Comparison of ENCODE assay signal across 21 cellular contexts in genomic region chr1:6288674-6289073, GRCh38. TPM values are rescaled to one million over a fixed set of nuclear protein-coding genes. Genes with fewer than 3 reads are reported as not detected.
DNase-seq lines count a peak whose midpoint lies in the region; ATAC-seq, FAIRE-seq and TF ChIP-seq lines count a peak whose summit lies in the region.
"Had no signal": no experiment of that assay in that cellular context is flagged by ENCODE, and none has a peak within 500 bp of the region (broad histone marks: within the 10 kb centered on the region; RNA-seq: fewer than 3 reads in every experiment).

No MANE protein-coding gene starts in this region.

- TF ChIP-seq CTCF in HepG2 (CRISPR knock-in tag; IDR thresholded peaks at IDR 0.05): no peak
- TF ChIP-seq CTCF in right lobe of liver (IDR thresholded peaks at IDR 0.05): no peak
- no peak for TF ChIP-seq CTCF in ovary (IDR thresholded peaks at IDR 0.05)
- no peak for TF ChIP-seq CTCF in Caco-2 (IDR thresholded peaks at IDR 0.05; ENCODE audit: insufficient read depth in 1 of 2, low read depth in 1 of 2, low read length in 1 of 2, severe bottlenecking in 1 of 2, unreplicated experiment in 1 of 2)

- 94% methylated on average over 5 of the region's 11 CpGs for WGBS in HepG2 (ENCODE audit: low lambda C conversion rate)
- WGBS in right lobe of liver (ENCODE audit: insufficient coverage, low coverage, low lambda C conversion rate, missing lambda C conversion rate): 82% methylated on average over 8 of the region's 11 CpGs
- 84 to 89% (median 84%) methylated on average over 11 of the region's 11 CpGs for WGBS in ovary, 3 donors

- peaks cover 6% of the 10 kb centered on the region for H3K36me3 Mint-ChIP-seq in effector memory CD8-positive, alpha-beta T cell (ENCODE audit: insufficient read depth)
- peaks cover 32% of the 10 kb centered on the region for H3K36me3 Mint-ChIP-seq in Caco-2 (ENCODE audit: insufficient read depth, unreplicated experiment)
- H3K36me3 Mint-ChIP-seq in CD4-positive, alpha-beta memory T cell: peaks cover 4 to 6% of the 10 kb centered on the region in 2 donors

- peaks cover 2 to 13% of the 10 kb centered on the region in 2 donors for H3K4me1 Mint-ChIP-seq in effector memory CD8-positive, alpha-beta T cell (ENCODE audit: low read depth in 2 of 2)
- no peaks in the 10 kb centered on the region for H3K4me1 Mint-ChIP-seq in Caco-2 (ENCODE audit: low read depth, unreplicated experiment)
- H3K4me1 Mint-ChIP-seq in CD4-positive, alpha-beta memory T cell: no peaks in the 10 kb centered on the region

- H3K9me3 ChIP-seq in HepG2 (ENCODE audit: low read length) (no peaks in the 10 kb centered on the region), right lobe of liver (no peaks in the 10 kb centered on the region), ovary (no peaks in the 10 kb centered on the region), Caco-2 (no peaks in the 10 kb centered on the region)
- H3K9me3 ChIP-seq in CD4-positive, alpha-beta memory T cell (ENCODE audit: control insufficient read depth in 1 of 2, low read length in 2 of 2): no peaks in the 10 kb centered on the region

- no peaks in the 10 kb centered on the region for H3K27me3 Mint-ChIP-seq in effector memory CD8-positive, alpha-beta T cell
- H3K27me3 Mint-ChIP-seq in Caco-2 (ENCODE audit: insufficient read depth, unreplicated experiment): no peaks in the 10 kb centered on the region
- no peaks in the 10 kb centered on the region for H3K27me3 Mint-ChIP-seq in CD4-positive, alpha-beta memory T cell

- no peak for FAIRE-seq in HepG2 (lab: Jason Lieb, UNC)
- FAIRE-seq: D721Med had no signal

- ATAC-seq in HepG2 (no peak), right lobe of liver (no peak), HG03439 (IDR thresholded peaks at IDR 0.05; ENCODE audit: unreplicated experiment) (no peak), GM18511 (IDR thresholded peaks at IDR 0.05; ENCODE audit: unreplicated experiment) (no peak)
- ATAC-seq in effector memory CD8-positive, alpha-beta T cell (replicated peaks): no peak
- ATAC-seq: K562 had no signal

- H3K9me3 Mint-ChIP-seq in effector memory CD8-positive, alpha-beta T cell: no peaks in the 10 kb centered on the region
- H3K9me3 Mint-ChIP-seq in Caco-2 (ENCODE audit: unreplicated experiment): no peaks in the 10 kb centered on the region
- H3K9me3 Mint-ChIP-seq in CD4-positive, alpha-beta memory T cell: no peaks in the 10 kb centered on the region

- no peak for TF ChIP-seq RAD21 in HepG2 (CRISPR knock-in tag; IDR thresholded peaks at IDR 0.05)

- H3K4me2 ChIP-seq in HepG2 (ENCODE audit: low read depth, low read length): no peak overlapping the region

- H3K27ac Mint-ChIP-seq in effector memory CD8-positive, alpha-beta T cell: peak overlapping the region; percentile 69 to 82
- H3K27ac Mint-ChIP-seq in Caco-2 (ENCODE audit: unreplicated experiment): no peak overlapping the region
- no peak overlapping the region for H3K27ac Mint-ChIP-seq in CD4-positive, alpha-beta memory T cell

- TF ChIP-seq EP300 in HepG2 (IDR thresholded peaks at IDR 0.05; ENCODE audit: low read depth in 2 of 2, low read length in 2 of 2) (no peak), HepG2 (CRISPR knock-in tag; IDR thresholded peaks at IDR 0.05; ENCODE audit: borderline replicate concordance) (no peak), ovary (IDR thresholded peaks at IDR 0.05) (no peak)

- no peak for TF ChIP-seq POLR2A in HepG2 (IDR thresholded peaks at IDR 0.05; ENCODE audit: insufficient read depth in 1 of 2, low read depth in 2 of 2, low read length in 2 of 2)
- TF ChIP-seq POLR2A in right lobe of liver (IDR thresholded peaks at IDR 0.05): no peak
- no peak for TF ChIP-seq POLR2A in ovary (IDR thresholded peaks at IDR 0.05)

- POLR2A ChIA-PET in HepG2 (lab: Yijun Ruan, JAX): no interaction called here
- POLR2A ChIA-PET in Caco-2 (lab: Charles Lee): no interaction called here
- POLR2A ChIA-PET in CD4-positive, alpha-beta memory T cell (lab: Charles Lee; ENCODE audit: partially characterized antibody): no interaction called here

- intact Hi-C loops in HepG2 (cut with micrococcal nuclease; ENCODE audit: unreplicated experiment): no loop called here
- intact Hi-C loops in right lobe of liver (cut with DNase I): no loop called here
- intact Hi-C loops in ovary (cut with DNase I): no loop called here
- intact Hi-C loops in Caco-2 (cut with micrococcal nuclease; ENCODE audit: unreplicated experiment): no loop called here
- intact Hi-C loops in CD4-positive, alpha-beta memory T cell (cut with micrococcal nuclease): no loop called here

- H3K27ac ChIP-seq in HepG2 (ENCODE audit: extremely low read length, insufficient read depth, low read length) (no peak overlapping the region), right lobe of liver (no peak overlapping the region), ovary (peak overlapping the region; percentile 59 to 95)
- H3K27ac ChIP-seq in CD4-positive, alpha-beta memory T cell (ENCODE audit: low read depth, low read length): no peak overlapping the region
- H3K27ac ChIP-seq: 22Rv1 had no signal

- in situ Hi-C loops in HepG2 (cut with HindIII; ENCODE audit: extremely low pct_ligation_motif_present, low pct_unique_long_range_greater_than_20kb): no loop called here

- no peak overlapping the region for H3K4me3 Mint-ChIP-seq in effector memory CD8-positive, alpha-beta T cell
- H3K4me3 Mint-ChIP-seq in Caco-2 (ENCODE audit: unreplicated experiment): no peak overlapping the region
- H3K4me3 Mint-ChIP-seq in CD4-positive, alpha-beta memory T cell: no peak overlapping the region

- H3K27me3 ChIP-seq in HepG2 (ENCODE audit: control insufficient read depth in 1 of 2, insufficient read depth in 2 of 2, low read length in 2 of 2): no peaks in the 10 kb centered on the region
- no peaks in the 10 kb centered on the region for H3K27me3 ChIP-seq in right lobe of liver
- H3K27me3 ChIP-seq in ovary: no peaks in the 10 kb centered on the region
- no peaks in the 10 kb centered on the region for H3K27me3 ChIP-seq in Caco-2 (replicated peaks; ENCODE audit: control insufficient read depth, insufficient read depth, low read length)
- no peaks in the 10 kb centered on the region for H3K27me3 ChIP-seq in CD4-positive, alpha-beta memory T cell (ENCODE audit: insufficient read depth, low read length)

- CTCF ChIA-PET in HepG2 (lab: Yijun Ruan, JAX; ENCODE audit: low intra/inter-chr PET ratio, low total read pairs) (no interaction called here), Caco-2 (lab: Charles Lee) (no interaction called here)
- CTCF ChIA-PET in CD4-positive, alpha-beta memory T cell (lab: Charles Lee; ENCODE audit: partially characterized antibody): no interaction called here

- H2AFZ ChIP-seq in HepG2 (ENCODE audit: low read length): no peak overlapping the region

- DNase-seq in HepG2 (ENCODE audit: low spot score): no peak
- no peak for DNase-seq in right lobe of liver
- no peak for DNase-seq in effector memory CD8-positive, alpha-beta T cell
- DNase-seq in ovary: peak in 1 of 5 donors; percentile 33
- DNase-seq in Caco-2: no peak
- no peak for DNase-seq in CD4-positive, alpha-beta memory T cell
- DNase-seq: ACHN, C1 segment of cervical spinal cord, EL, GF-D8, H7, NCI-H1092 treated with DMSO at 0.1 percent for 48 hours, NCI-H1436 treated with DMSO at 0.1 percent for 48 hours, NCI-H1930, NCI-H2227 treated with DMSO at 0.1 percent for 48 hours, NCI-H510A had no signal

- no peak overlapping the region for H3K9ac ChIP-seq in HepG2 (ENCODE audit: insufficient read depth, low read depth, low read length)

- no peaks in the 10 kb centered on the region for H3K79me2 ChIP-seq in HepG2 (ENCODE audit: insufficient read depth, low read length)

- H3K36me3 ChIP-seq in HepG2 (replicated peaks in 1 of 2; ENCODE audit: control insufficient read depth in 1 of 2, insufficient read depth in 2 of 2, low read length in 2 of 2): peaks cover 4 to 33% of the 10 kb centered on the region in 2 experiments; a peak in 4 of 5 replicates
- no peaks in the 10 kb centered on the region for H3K36me3 ChIP-seq in right lobe of liver
- H3K36me3 ChIP-seq in ovary: no peaks in the 10 kb centered on the region
- H3K36me3 ChIP-seq in Caco-2 (ENCODE audit: control insufficient read depth, insufficient read depth, low read length): no peaks in the 10 kb centered on the region; the same call in 1 of the 2 replicates
- H3K36me3 ChIP-seq in CD4-positive, alpha-beta memory T cell (ENCODE audit: insufficient read depth, low read length): no peaks in the 10 kb centered on the region

- no peaks in the 10 kb centered on the region for H4K20me1 ChIP-seq in HepG2 (ENCODE audit: insufficient read depth, low read length)

- BruUV-seq in HepG2 (replicated peaks; lab: Mats Ljungman, UMichigan): no TSS peak
- BruUV-seq in Caco-2 (replicated peaks; lab: Mats Ljungman, UMichigan): no TSS peak

- H3K4me1 ChIP-seq in HepG2 (ENCODE audit: insufficient read depth, low read length) (no peaks in the 10 kb centered on the region), right lobe of liver (no peaks in the 10 kb centered on the region), ovary (ENCODE audit: insufficient read depth) (peaks cover 21% of the 10 kb centered on the region), Caco-2 (no peaks in the 10 kb centered on the region)
- H3K4me1 ChIP-seq in CD4-positive, alpha-beta memory T cell (ENCODE audit: insufficient read depth, low read length): no peaks in the 10 kb centered on the region

- H3K4me3 ChIP-seq in HepG2 (replicated peaks in 1 of 3; ENCODE audit: insufficient read depth in 1 of 3, low read depth in 2 of 3, low read length in 3 of 3) (no peak overlapping the region), right lobe of liver (no peak overlapping the region), ovary (no peak overlapping the region), Caco-2 (ENCODE audit: low read depth, low read length) (no peak overlapping the region)
- no peak overlapping the region for H3K4me3 ChIP-seq in CD4-positive, alpha-beta memory T cell (ENCODE audit: low read length in 2 of 2)
- H3K4me3 ChIP-seq: K562 had no signal

RNA-seq across cellular contexts. Expression of gene GPR153, which starts 27.8 kb away (rescaled TPM):
- total RNA-seq in HepG2 (2016; rRNA removed; fragmentation: Illumina TruSeq; extraction: Trizol) (0.27 and 0.31 TPM in 2 replicates), right lobe of liver (10 to 100 TPM in 1 of 6 experiments, 1 to 10 TPM in 5; 1.5 to 34.6 (median 6.6) TPM), ovary (10 to 100 TPM in 5 of 7 donors, 1 to 10 TPM in 2; 6.0 to 42.0 (median 17.8) TPM), Caco-2 (2022) (2.7 and 3.2 TPM in 2 replicates)
- total RNA-seq in HepG2 (2016; cell fraction: cytosol; rRNA removed; fragmentation: Illumina TruSeq; extraction: Trizol; ENCODE audit: low read depth): 0.09 and 0.10 TPM in 2 replicates
- 0.12 and 0.28 TPM in 2 replicates for total RNA-seq in HepG2 (2016; cell fraction: insoluble cytoplasmic fraction; rRNA removed; fragmentation: Illumina TruSeq; extraction: Trizol)
- 0.34 TPM in 2 replicates for total RNA-seq in HepG2 (2016; cell fraction: membrane; rRNA removed; fragmentation: Illumina TruSeq; extraction: Trizol)
- 0.31 TPM in 2 replicates for total RNA-seq in HepG2 (2016; cell fraction: nucleus; rRNA removed; fragmentation: Illumina TruSeq; extraction: Trizol)
- polyA plus RNA-seq in HepG2 (2011; rRNA removed) (0.22 and 0.44 TPM in 2 replicates), ovary (10 to 100 TPM in 1 of 2 donors, 1 to 10 TPM in 1; 4.2 to 11.0 TPM)
- polyA plus RNA-seq in HepG2 (2011; cell fraction: cytosol; rRNA removed): 0.19 and 0.31 TPM in 2 replicates
- 0.50 and 0.85 TPM in 2 replicates for polyA plus RNA-seq in HepG2 (2011; cell fraction: nucleus; rRNA removed)
- polyA plus RNA-seq in HepG2 (2012): 0.15 and 0.28 TPM in 2 replicates
- 0.09 and 0.19 TPM in 2 replicates for polyA plus RNA-seq in HepG2 (2016; cell fraction: cytosol; fragmentation: Illumina TruSeq; extraction: Trizol; ENCODE audit: low read depth)
- polyA plus RNA-seq in HepG2 (2016; cell fraction: insoluble cytoplasmic fraction; fragmentation: Illumina TruSeq; extraction: Trizol; ENCODE audit: low read depth): 0.29 and 0.35 TPM in 2 replicates
- 0.34 and 0.41 TPM in 2 replicates for polyA plus RNA-seq in HepG2 (2016; cell fraction: membrane; fragmentation: Illumina TruSeq; extraction: Trizol; ENCODE audit: low read depth)
- polyA plus RNA-seq in HepG2 (2016; cell fraction: nucleus; fragmentation: Illumina TruSeq; extraction: Trizol; ENCODE audit: insufficient read depth, low read depth): 0.17 and 0.36 TPM in 2 replicates
- 0.98 and 5.5 TPM in 2 replicates for polyA minus RNA-seq in HepG2 (2011; rRNA and poly(A)+ RNA removed; ENCODE audit: low replicate concordance)
- polyA minus RNA-seq in HepG2 (2011; cell fraction: cytosol; rRNA and poly(A)+ RNA removed): 0.30 and 0.44 TPM in 2 replicates
- polyA minus RNA-seq in HepG2 (2011; cell fraction: nucleus; rRNA and poly(A)+ RNA removed): 0.25 and 0.26 TPM in 2 replicates
- under 1 TPM; 0.32 to 0.33 TPM for total RNA-seq in CD4-positive, alpha-beta memory T cell
- polyA plus RNA-seq in CD4-positive, alpha-beta memory T cell: not detected

RNA-seq across cellular contexts. Expression of gene HES3, which starts 44.7 kb away (rescaled TPM):
- not detected in 2 replicates for total RNA-seq in HepG2 (2016; rRNA removed; fragmentation: Illumina TruSeq; extraction: Trizol)
- not detected in 2 replicates for total RNA-seq in HepG2 (2016; cell fraction: cytosol; rRNA removed; fragmentation: Illumina TruSeq; extraction: Trizol; ENCODE audit: low read depth)
- total RNA-seq in HepG2 (2016; cell fraction: insoluble cytoplasmic fraction; rRNA removed; fragmentation: Illumina TruSeq; extraction: Trizol): not detected in 2 replicates
- total RNA-seq in HepG2 (2016; cell fraction: membrane; rRNA removed; fragmentation: Illumina TruSeq; extraction: Trizol): not detected in 2 replicates
- not detected in 2 replicates for total RNA-seq in HepG2 (2016; cell fraction: nucleus; rRNA removed; fragmentation: Illumina TruSeq; extraction: Trizol)
- not detected in 2 replicates for polyA plus RNA-seq in HepG2 (2011; rRNA removed)
- polyA plus RNA-seq in HepG2 (2011; cell fraction: cytosol; rRNA removed): not detected in 2 replicates
- polyA plus RNA-seq in HepG2 (2011; cell fraction: nucleus; rRNA removed): not detected in 2 replicates
- polyA plus RNA-seq in HepG2 (2012): not detected in 2 replicates
- not detected in 2 replicates for polyA plus RNA-seq in HepG2 (2016; cell fraction: cytosol; fragmentation: Illumina TruSeq; extraction: Trizol; ENCODE audit: low read depth)
- not detected in 2 replicates for polyA plus RNA-seq in HepG2 (2016; cell fraction: insoluble cytoplasmic fraction; fragmentation: Illumina TruSeq; extraction: Trizol; ENCODE audit: low read depth)
- not detected in 2 replicates for polyA plus RNA-seq in HepG2 (2016; cell fraction: membrane; fragmentation: Illumina TruSeq; extraction: Trizol; ENCODE audit: low read depth)
- not detected in 2 replicates for polyA plus RNA-seq in HepG2 (2016; cell fraction: nucleus; fragmentation: Illumina TruSeq; extraction: Trizol; ENCODE audit: insufficient read depth, low read depth)
- polyA minus RNA-seq in HepG2 (2011; rRNA and poly(A)+ RNA removed; ENCODE audit: low replicate concordance): not detected in 2 replicates
- polyA minus RNA-seq in HepG2 (2011; cell fraction: cytosol; rRNA and poly(A)+ RNA removed): not detected in 2 replicates
- polyA minus RNA-seq in HepG2 (2011; cell fraction: nucleus; rRNA and poly(A)+ RNA removed): not detected in 2 replicates
- not detected for total RNA-seq in right lobe of liver
- total RNA-seq in ovary: not detected
- not detected for polyA plus RNA-seq in ovary
- not detected in 2 replicates for total RNA-seq in Caco-2 (2022)
- not detected for total RNA-seq in CD4-positive, alpha-beta memory T cell
- polyA plus RNA-seq in CD4-positive, alpha-beta memory T cell: not detected
- total RNA-seq: K562 had no signal
- polyA plus RNA-seq: K562 had no signal

RNA-seq across cellular contexts. Expression of gene ICMT, which starts 52.9 kb away (rescaled TPM):
- total RNA-seq in HepG2 (2016; rRNA removed; fragmentation: Illumina TruSeq; extraction: Trizol) (61.7 and 69.7 TPM in 2 replicates), right lobe of liver (10 to 100 TPM; 15.9 to 28.5 (median 20.4) TPM), ovary (10 to 100 TPM; 13.2 to 39.3 (median 29.9) TPM), Caco-2 (2022) (73.6 and 77.6 TPM in 2 replicates)
- 23.7 and 29.8 TPM in 2 replicates for total RNA-seq in HepG2 (2016; cell fraction: cytosol; rRNA removed; fragmentation: Illumina TruSeq; extraction: Trizol; ENCODE audit: low read depth)
- total RNA-seq in HepG2 (2016; cell fraction: insoluble cytoplasmic fraction; rRNA removed; fragmentation: Illumina TruSeq; extraction: Trizol): 60.0 and 68.5 TPM in 2 replicates
- total RNA-seq in HepG2 (2016; cell fraction: membrane; rRNA removed; fragmentation: Illumina TruSeq; extraction: Trizol): 90.0 and 91.4 TPM in 2 replicates
- 45.6 and 50.8 TPM in 2 replicates for total RNA-seq in HepG2 (2016; cell fraction: nucleus; rRNA removed; fragmentation: Illumina TruSeq; extraction: Trizol)
- polyA plus RNA-seq in HepG2 (2011; rRNA removed) (23.1 and 24.6 TPM in 2 replicates), ovary (10 to 100 TPM; 14.8 to 57.9 TPM)
- polyA plus RNA-seq in HepG2 (2011; cell fraction: cytosol; rRNA removed): 23.8 and 31.3 TPM in 2 replicates
- 8.9 and 10.8 TPM in 2 replicates for polyA plus RNA-seq in HepG2 (2011; cell fraction: nucleus; rRNA removed)
- polyA plus RNA-seq in HepG2 (2012): 26.0 and 27.3 TPM in 2 replicates
- 38.8 and 46.6 TPM in 2 replicates for polyA plus RNA-seq in HepG2 (2016; cell fraction: cytosol; fragmentation: Illumina TruSeq; extraction: Trizol; ENCODE audit: low read depth)
- polyA plus RNA-seq in HepG2 (2016; cell fraction: insoluble cytoplasmic fraction; fragmentation: Illumina TruSeq; extraction: Trizol; ENCODE audit: low read depth): 66.5 and 67.0 TPM in 2 replicates
- 87.3 and 91.3 TPM in 2 replicates for polyA plus RNA-seq in HepG2 (2016; cell fraction: membrane; fragmentation: Illumina TruSeq; extraction: Trizol; ENCODE audit: low read depth)
- 77.9 and 79.1 TPM in 2 replicates for polyA plus RNA-seq in HepG2 (2016; cell fraction: nucleus; fragmentation: Illumina TruSeq; extraction: Trizol; ENCODE audit: insufficient read depth, low read depth)
- 42.4 and 109 TPM in 2 replicates for polyA minus RNA-seq in HepG2 (2011; rRNA and poly(A)+ RNA removed; ENCODE audit: low replicate concordance)
- polyA minus RNA-seq in HepG2 (2011; cell fraction: cytosol; rRNA and poly(A)+ RNA removed): 24.0 and 31.1 TPM in 2 replicates
- 12.5 and 14.2 TPM in 2 replicates for polyA minus RNA-seq in HepG2 (2011; cell fraction: nucleus; rRNA and poly(A)+ RNA removed)
- total RNA-seq in CD4-positive, alpha-beta memory T cell: 10 to 100 TPM; 19.6 to 23.1 TPM
- polyA plus RNA-seq in CD4-positive, alpha-beta memory T cell: 10 to 100 TPM; 16.1 to 21.3 TPM

Comparison
In these comparisons a context has a peak if more than half of its experiments do, and no peak if none do; other contexts are left out.
1. H3K27ac ChIP-seq: peak in ovary (2 of 2); none in HepG2 (single experiment), right lobe of liver (0 of 3) and CD4-positive, alpha-beta memory T cell (single experiment).
2. H3K27ac Mint-ChIP-seq: peak in effector memory CD8-positive, alpha-beta T cell (2 of 2); none in Caco-2 (single experiment) and CD4-positive, alpha-beta memory T cell (0 of 7).